In the genomic region with DNA sequence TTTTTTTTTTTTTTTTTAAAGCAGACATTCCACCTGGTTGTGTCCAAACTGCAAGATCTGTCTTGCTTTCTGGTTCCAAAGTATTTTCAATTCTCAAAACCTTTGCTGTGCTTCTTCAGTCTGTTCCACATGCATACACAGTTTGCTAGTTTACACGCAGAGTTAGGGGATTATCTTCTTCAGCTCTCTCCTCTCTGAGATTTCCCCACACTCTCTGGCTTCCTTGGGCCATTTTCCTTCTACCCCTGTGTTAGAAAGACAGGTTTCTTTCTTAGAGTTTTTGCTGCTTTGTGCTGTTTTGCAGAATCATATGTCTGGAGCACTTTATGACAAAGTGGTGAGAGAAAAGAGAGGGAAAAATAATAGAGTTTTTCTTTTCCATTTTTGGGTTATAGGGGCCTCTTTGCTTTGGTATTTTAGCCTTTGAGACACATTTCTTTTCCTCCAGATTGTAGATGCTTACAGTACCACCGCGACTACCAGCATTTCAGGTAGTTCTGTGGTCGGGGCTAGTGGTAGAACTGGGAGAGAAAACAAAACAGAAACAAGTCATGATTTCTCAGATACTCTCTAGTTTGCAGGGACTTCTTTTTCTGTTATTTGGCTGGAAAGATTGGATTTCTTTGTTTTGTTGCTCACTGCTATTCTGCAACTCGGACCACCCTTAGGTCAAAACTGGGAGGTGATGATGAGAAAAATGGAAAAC, we compare ENCODE assay signal across 16 cellular contexts.
A peak's percentile ranks its signal among the peaks of the same experiment; 100 is the strongest.
DNase-seq lines count a peak whose midpoint lies in the region; ATAC-seq and TF ChIP-seq lines count a peak whose summit lies in the region.
"Had no signal": no experiment of that assay in that cellular context is flagged by ENCODE, and none has a peak within 500 bp of the region (broad histone marks: within the 10 kb centered on the region; RNA-seq: fewer than 3 reads in every experiment).

No MANE protein-coding gene starts in this region.

- H3F3A ChIP-seq in neural progenitor cell (ENCODE audit: low read depth), result no peaks in the 10 kb centered on the region

- H4K20me1 ChIP-seq in neural progenitor cell (ENCODE audit: low read depth), result no peaks in the 10 kb centered on the region

- H3K4me2 ChIP-seq in neural progenitor cell, result no peak overlapping the region

- no peak overlapping the region for H2AFZ ChIP-seq in neural progenitor cell (replicated peaks)

- H3K4me1 ChIP-seq in neural progenitor cell, result no peaks in the 10 kb centered on the region
- H3K4me1 ChIP-seq: adrenal gland, tibial nerve had no signal

- peaks cover 4% of the 10 kb centered on the region for H3K27me3 Mint-ChIP-seq in neural progenitor cell (ENCODE audit: insufficient read depth, low read depth)
- H3K27me3 Mint-ChIP-seq: activated T-cell treated with anti-CD3 and anti-CD28 coated beads, Interleukin-2, amount 50 U/mL, for 24 hours; CD4-positive, alpha-beta T cell had no signal

- no peak overlapping the region for H3K27ac Mint-ChIP-seq in neural progenitor cell
- H3K27ac Mint-ChIP-seq: activated T-cell treated with anti-CD3 and anti-CD28 coated beads, Interleukin-2, amount 50 U/mL, for 24 hours; CD4-positive, alpha-beta T cell had no signal

- ATAC-seq in GM18870 (IDR thresholded peaks at IDR 0.05; ENCODE audit: unreplicated experiment), result peak; percentile 69
- peak; percentile 80 for ATAC-seq in GM21619 (IDR thresholded peaks at IDR 0.05; ENCODE audit: unreplicated experiment)
- ATAC-seq in HG03103 (IDR thresholded peaks at IDR 0.05; ENCODE audit: low read depth, unreplicated experiment), result peak; percentile 81
- ATAC-seq in HG03342 (IDR thresholded peaks at IDR 0.05; ENCODE audit: unreplicated experiment), result no peak

- H3K4me3 ChIP-seq in neural progenitor cell, result no peak overlapping the region
- H3K4me3 ChIP-seq: adrenal gland, tibial nerve had no signal

- no peak overlapping the region for H3K9ac ChIP-seq in neural progenitor cell

- peaks cover 12% of the 10 kb centered on the region for H3K36me3 Mint-ChIP-seq in neural progenitor cell

- H3K9me3 ChIP-seq in neural progenitor cell (ENCODE audit: low read depth), result no peaks in the 10 kb centered on the region
- H3K9me3 ChIP-seq: adrenal gland had no signal

- H3K79me2 ChIP-seq in neural progenitor cell (ENCODE audit: low read depth), result no peaks in the 10 kb centered on the region

- TF ChIP-seq CTCF in neural progenitor cell (IDR thresholded peaks at IDR 0.05), result no peak

- peak overlapping the region; percentile 48 for H3K27ac ChIP-seq in neural progenitor cell
- H3K27ac ChIP-seq: adrenal gland, tibial nerve had no signal

- H3K27me3 ChIP-seq in neural progenitor cell, result no peaks in the 10 kb centered on the region
- H3K27me3 ChIP-seq: adrenal gland, tibial nerve had no signal

- no peak overlapping the region for H3K4me3 Mint-ChIP-seq in neural progenitor cell
- H3K4me3 Mint-ChIP-seq: activated T-cell treated with anti-CD3 and anti-CD28 coated beads, Interleukin-2, amount 50 U/mL, for 24 hours; CD4-positive, alpha-beta T cell; neural crest cell had no signal

- H3K36me3 ChIP-seq in neural progenitor cell, result no peaks in the 10 kb centered on the region
- H3K36me3 ChIP-seq: adrenal gland had no signal

- H3K9me3 Mint-ChIP-seq in neural progenitor cell, result peaks cover 8% of the 10 kb centered on the region

- DNase-seq in neural progenitor cell (ENCODE audit: low spot score), result no peak
- DNase-seq in stimulated activated CD4-positive, alpha-beta T cell treated with anti-CD3 and anti-CD28 coated beads, Interleukin-4, amount 100 ng/mL, for 4 hours, result no peak
- no peak for DNase-seq in stimulated activated naive CD4-positive, alpha-beta T cell treated with Interleukin-2 at 50 U/mL for 16 hours (lab: John Stamatoyannopoulos, UW)
- DNase-seq: activated T-cell treated with anti-CD3 and anti-CD28 coated beads, Interleukin-2, amount 50 U/mL, for 24 hours; adrenal gland; CD4-positive, alpha-beta T cell; mammary epithelial cell; NCI-H1694 treated with DMSO at 0.1 percent for 48 hours; NCI-H524; stimulated activated CD4-positive, alpha-beta T cell treated with anti-CD3 and anti-CD28 coated beads, Interleukin-2, amount 100 ng/mL, for 24 hours had no signal

- H3K4me1 Mint-ChIP-seq in neural progenitor cell, result no peaks in the 10 kb centered on the region
- H3K4me1 Mint-ChIP-seq: neural crest cell had no signal
